ENCODE assay signal across 16 cellular contexts in genomic region chr11:106173291-106173690, GRCh38.
A peak's percentile ranks its signal among the peaks of the same experiment; 100 is the strongest.
DNase-seq lines count a peak whose midpoint lies in the region; ATAC-seq, FAIRE-seq and TF ChIP-seq lines count a peak whose summit lies in the region.
"Had no signal": no experiment of that assay in that cellular context is flagged by ENCODE, and none has a peak within 500 bp of the region (broad histone marks: within the 10 kb centered on the region; RNA-seq: fewer than 3 reads in every experiment).

No MANE protein-coding gene starts in this region.

- H3K36me3 Mint-ChIP-seq in MCF 10A (ENCODE audit: insufficient read depth, unreplicated experiment): no peaks in the 10 kb centered on the region
- H3K36me3 Mint-ChIP-seq in endodermal cell (ENCODE audit: low read depth): no peaks in the 10 kb centered on the region
- H3K36me3 Mint-ChIP-seq in stimulated activated naive B cell treated with anti-CD40 and anti-IgM and Interleukin-4, amounts not matched to agents 10 μg/mL and 1 μg/mL and 100 μg/mL, for 72 hours: no peaks in the 10 kb centered on the region
- H3K36me3 Mint-ChIP-seq: CD8-positive, alpha-beta memory T cell; IgD-negative memory B cell had no signal

- H3K9me3 Mint-ChIP-seq in MCF 10A (ENCODE audit: unreplicated experiment): no peaks in the 10 kb centered on the region
- peaks cover 20% of the 10 kb centered on the region for H3K9me3 Mint-ChIP-seq in endodermal cell
- no peaks in the 10 kb centered on the region for H3K9me3 Mint-ChIP-seq in stimulated activated naive B cell treated with anti-CD40 and anti-IgM and Interleukin-4, amounts not matched to agents 10 μg/mL and 1 μg/mL and 100 μg/mL, for 72 hours
- H3K9me3 Mint-ChIP-seq: H9 had no signal

- peaks cover 14% of the 10 kb centered on the region for H3K4me1 Mint-ChIP-seq in MCF 10A (ENCODE audit: insufficient read depth, unreplicated experiment)
- peaks cover 32% of the 10 kb centered on the region for H3K4me1 Mint-ChIP-seq in endodermal cell
- H3K4me1 Mint-ChIP-seq in stimulated activated naive B cell treated with anti-CD40 and anti-IgM and Interleukin-4, amounts not matched to agents 10 μg/mL and 1 μg/mL and 100 μg/mL, for 72 hours: no peaks in the 10 kb centered on the region
- H3K4me1 Mint-ChIP-seq: CD8-positive, alpha-beta memory T cell; IgD-negative memory B cell had no signal

- no TSS peak for BruUV-seq in MCF 10A (replicated peaks; lab: Mats Ljungman, UMichigan)

- ATAC-seq in stimulated activated naive B cell treated with anti-CD40 and anti-IgM and Interleukin-4, amounts not matched to agents 10 μg/mL and 1 μg/mL and 100 μg/mL, for 72 hours (replicated peaks): no peak
- ATAC-seq in HG03378 (IDR thresholded peaks at IDR 0.05; ENCODE audit: unreplicated experiment): no peak
- ATAC-seq: A549 had no signal

- intact Hi-C loops in MCF 10A (cut with micrococcal nuclease) (no loop called here), breast epithelium (cut with DNase I; ENCODE audit: low total_unique reads) (no loop called here)

- no peaks in the 10 kb centered on the region for H3K79me2 ChIP-seq in keratinocyte (ENCODE audit: control insufficient read depth, insufficient read depth, low read length)

- no peaks in the 10 kb centered on the region for H3K36me3 ChIP-seq in breast epithelium
- H3K36me3 ChIP-seq in endodermal cell (ENCODE audit: control insufficient read depth, insufficient read depth, low read length): no peaks in the 10 kb centered on the region
- H3K36me3 ChIP-seq in keratinocyte (ENCODE audit: control insufficient read depth in 2 of 2, extremely low read depth in 1 of 2, insufficient read depth in 2 of 2, low read length in 2 of 2): no peaks in the 10 kb centered on the region
- H3K36me3 ChIP-seq: BLaER1 had no signal

- dilution Hi-C loops in keratinocyte (cut with MboI; ENCODE audit: extremely low pct_ligation_motif_present, low sequenced_read_pairs): no loop called here

- H3K4me2 ChIP-seq in keratinocyte (ENCODE audit: control insufficient read depth, extremely low read depth, insufficient read depth, low read depth, low read length): peak overlapping the region; percentile 81
- H3K4me2 ChIP-seq: A549, BLaER1 had no signal

- H3K9me3 ChIP-seq in breast epithelium (no peaks in the 10 kb centered on the region), endodermal cell (ENCODE audit: control insufficient read depth, low read length) (peaks cover 45% of the 10 kb centered on the region), keratinocyte (ENCODE audit: control insufficient read depth, low read depth, low read length) (no peaks in the 10 kb centered on the region)
- H3K9me3 ChIP-seq: A549, BLaER1 had no signal

- 60 to 80% methylated on average over 1 to 2 of the region's 2 CpGs for WGBS in endodermal cell (ENCODE audit: insufficient coverage in 1 of 2, insufficient read length in 1 of 2), 2 experiments

- CTCF ChIA-PET in MCF 10A (lab: Yijun Ruan, JAX): interaction anchor here (0.7 to 0.8 kb wide), 2 partner anchors 16 to 40 kb away, joined by 3 read pairs; no protein-coding TSS in a partner anchor

- FAIRE-seq in keratinocyte (lab: Jason Lieb, UNC): no peak
- FAIRE-seq: A549 had no signal

- no peak overlapping the region for H3K4me3 Mint-ChIP-seq in MCF 10A (ENCODE audit: unreplicated experiment)
- H3K4me3 Mint-ChIP-seq in endodermal cell: no peak overlapping the region
- H3K4me3 Mint-ChIP-seq in stimulated activated naive B cell treated with anti-CD40 and anti-IgM and Interleukin-4, amounts not matched to agents 10 μg/mL and 1 μg/mL and 100 μg/mL, for 72 hours: no peak overlapping the region
- H3K4me3 Mint-ChIP-seq: CD8-positive, alpha-beta memory T cell; H9; IgD-negative memory B cell had no signal

- peak overlapping the region; percentile 88 for H2AFZ ChIP-seq in keratinocyte (ENCODE audit: control insufficient read depth, low read length)

- DNase-seq in MCF 10A (ENCODE audit: unreplicated experiment) (no peak), breast epithelium (ENCODE audit: low spot score in 2 of 2) (no peak), endodermal cell (no peak), keratinocyte (ENCODE audit: low read depth, low spot score) (no peak)
- no peak for DNase-seq in stimulated activated naive B cell treated with anti-CD40 and anti-IgM and Interleukin-4, amounts not matched to agents 10 μg/mL and 1 μg/mL and 100 μg/mL, for 72 hours
- no peak for DNase-seq in activated effector memory CD4-positive, alpha-beta T cell treated with anti-CD3 and anti-CD28 coated beads, Interleukin-2, amount 50 U/mL, for 16 hours
- DNase-seq: AML-193; CD8-positive, alpha-beta memory T cell; DMS53; GF-D8; GOT3; H9 had no signal

- POLR2A ChIA-PET in MCF 10A (lab: Yijun Ruan, JAX): no interaction called here

- H3K9ac ChIP-seq in endodermal cell (ENCODE audit: extremely low read depth, low read length, poor library complexity, severe bottlenecking): no peak overlapping the region
- no peak overlapping the region for H3K9ac ChIP-seq in keratinocyte (ENCODE audit: control insufficient read depth, extremely low read depth, insufficient read depth, low read length)
- H3K9ac ChIP-seq: BLaER1 had no signal

- H3K27me3 Mint-ChIP-seq in MCF 10A (ENCODE audit: insufficient read depth, unreplicated experiment): no peaks in the 10 kb centered on the region
- no peaks in the 10 kb centered on the region for H3K27me3 Mint-ChIP-seq in endodermal cell (ENCODE audit: insufficient read depth)
- H3K27me3 Mint-ChIP-seq in stimulated activated naive B cell treated with anti-CD40 and anti-IgM and Interleukin-4, amounts not matched to agents 10 μg/mL and 1 μg/mL and 100 μg/mL, for 72 hours: no peaks in the 10 kb centered on the region
- H3K27me3 Mint-ChIP-seq: CD8-positive, alpha-beta memory T cell; IgD-negative memory B cell had no signal

- H3K27ac Mint-ChIP-seq in MCF 10A (ENCODE audit: low read depth, unreplicated experiment) (peak overlapping the region; percentile 76), endodermal cell (no peak overlapping the region)
- no peak overlapping the region for H3K27ac Mint-ChIP-seq in stimulated activated naive B cell treated with anti-CD40 and anti-IgM and Interleukin-4, amounts not matched to agents 10 μg/mL and 1 μg/mL and 100 μg/mL, for 72 hours
- H3K27ac Mint-ChIP-seq: CD8-positive, alpha-beta memory T cell; IgD-negative memory B cell had no signal

- TF ChIP-seq CTCF in MCF 10A (IDR thresholded peaks at IDR 0.05; ENCODE audit: unreplicated experiment) (no peak), breast epithelium (IDR thresholded peaks at IDR 0.05) (no peak), endodermal cell (conservative IDR thresholded peaks at IDR 0.05) (no peak), keratinocyte (optimal IDR thresholded peaks at IDR 0.05 in 1 of 3, IDR thresholded peaks at IDR 0.05 in 1 of 3, conservative IDR thresholded peaks at IDR 0.05 in 1 of 3; ENCODE audit: extremely low read depth in 1 of 3, insufficient read depth in 2 of 3, low read length in 3 of 3) (no peak)

- H3K9me1 ChIP-seq in keratinocyte (ENCODE audit: control insufficient read depth, extremely low read depth, insufficient read depth, low read length): no peaks in the 10 kb centered on the region

- H3K27me3 ChIP-seq in breast epithelium (no peaks in the 10 kb centered on the region), endodermal cell (ENCODE audit: control insufficient read depth, insufficient read depth, low read length, poor library complexity, severe bottlenecking) (no peaks in the 10 kb centered on the region), keratinocyte (ENCODE audit: control insufficient read depth, extremely low read depth, insufficient read depth, low read length) (no peaks in the 10 kb centered on the region)
- H3K27me3 ChIP-seq: BLaER1 had no signal

- H4K20me1 ChIP-seq in keratinocyte (ENCODE audit: control insufficient read depth, extremely low read depth, insufficient read depth, low read length): no peaks in the 10 kb centered on the region
- H4K20me1 ChIP-seq: BLaER1 had no signal

- H3K4me1 ChIP-seq in breast epithelium (no peaks in the 10 kb centered on the region), endodermal cell (ENCODE audit: control insufficient read depth, insufficient read depth, low read length) (peaks cover 8% of the 10 kb centered on the region), keratinocyte (ENCODE audit: control insufficient read depth, extremely low read depth, insufficient read depth, low read length) (peaks cover 24% of the 10 kb centered on the region)
- H3K4me1 ChIP-seq: A549, BLaER1 had no signal

- H3K4me3 ChIP-seq in breast epithelium: no peak overlapping the region
- H3K4me3 ChIP-seq in endodermal cell (ENCODE audit: low read length): peak overlapping the region; percentile 43
- H3K4me3 ChIP-seq in keratinocyte (ENCODE audit: control insufficient read depth in 2 of 3, extremely low read depth in 1 of 3, insufficient read depth in 2 of 3, low read depth in 1 of 3, low read length in 3 of 3): no peak overlapping the region
- H3K4me3 ChIP-seq: A549, BLaER1 had no signal

- no peak for TF ChIP-seq POLR2A in breast epithelium (IDR thresholded peaks at IDR 0.05)

- H3K27ac ChIP-seq in breast epithelium (no peak overlapping the region), endodermal cell (ENCODE audit: low read depth, low read length) (no peak overlapping the region), keratinocyte (ENCODE audit: control insufficient read depth, insufficient read depth, low read length) (peak overlapping the region; percentile 24)
- H3K27ac ChIP-seq: A549, BLaER1 had no signal
